1 cellular context compared by ENCODE assay signal in genomic region chr12:27555928-27556778, GRCh38.
TF ChIP-seq lines count a peak whose summit lies in the region.

No MANE protein-coding gene starts in this region.

TF ChIP-seq in GM23338, 12 proteins besides CTCF, POLR2A, EP300 and RAD21 (continued from another document):
- TF ChIP-seq, protein P1, sequence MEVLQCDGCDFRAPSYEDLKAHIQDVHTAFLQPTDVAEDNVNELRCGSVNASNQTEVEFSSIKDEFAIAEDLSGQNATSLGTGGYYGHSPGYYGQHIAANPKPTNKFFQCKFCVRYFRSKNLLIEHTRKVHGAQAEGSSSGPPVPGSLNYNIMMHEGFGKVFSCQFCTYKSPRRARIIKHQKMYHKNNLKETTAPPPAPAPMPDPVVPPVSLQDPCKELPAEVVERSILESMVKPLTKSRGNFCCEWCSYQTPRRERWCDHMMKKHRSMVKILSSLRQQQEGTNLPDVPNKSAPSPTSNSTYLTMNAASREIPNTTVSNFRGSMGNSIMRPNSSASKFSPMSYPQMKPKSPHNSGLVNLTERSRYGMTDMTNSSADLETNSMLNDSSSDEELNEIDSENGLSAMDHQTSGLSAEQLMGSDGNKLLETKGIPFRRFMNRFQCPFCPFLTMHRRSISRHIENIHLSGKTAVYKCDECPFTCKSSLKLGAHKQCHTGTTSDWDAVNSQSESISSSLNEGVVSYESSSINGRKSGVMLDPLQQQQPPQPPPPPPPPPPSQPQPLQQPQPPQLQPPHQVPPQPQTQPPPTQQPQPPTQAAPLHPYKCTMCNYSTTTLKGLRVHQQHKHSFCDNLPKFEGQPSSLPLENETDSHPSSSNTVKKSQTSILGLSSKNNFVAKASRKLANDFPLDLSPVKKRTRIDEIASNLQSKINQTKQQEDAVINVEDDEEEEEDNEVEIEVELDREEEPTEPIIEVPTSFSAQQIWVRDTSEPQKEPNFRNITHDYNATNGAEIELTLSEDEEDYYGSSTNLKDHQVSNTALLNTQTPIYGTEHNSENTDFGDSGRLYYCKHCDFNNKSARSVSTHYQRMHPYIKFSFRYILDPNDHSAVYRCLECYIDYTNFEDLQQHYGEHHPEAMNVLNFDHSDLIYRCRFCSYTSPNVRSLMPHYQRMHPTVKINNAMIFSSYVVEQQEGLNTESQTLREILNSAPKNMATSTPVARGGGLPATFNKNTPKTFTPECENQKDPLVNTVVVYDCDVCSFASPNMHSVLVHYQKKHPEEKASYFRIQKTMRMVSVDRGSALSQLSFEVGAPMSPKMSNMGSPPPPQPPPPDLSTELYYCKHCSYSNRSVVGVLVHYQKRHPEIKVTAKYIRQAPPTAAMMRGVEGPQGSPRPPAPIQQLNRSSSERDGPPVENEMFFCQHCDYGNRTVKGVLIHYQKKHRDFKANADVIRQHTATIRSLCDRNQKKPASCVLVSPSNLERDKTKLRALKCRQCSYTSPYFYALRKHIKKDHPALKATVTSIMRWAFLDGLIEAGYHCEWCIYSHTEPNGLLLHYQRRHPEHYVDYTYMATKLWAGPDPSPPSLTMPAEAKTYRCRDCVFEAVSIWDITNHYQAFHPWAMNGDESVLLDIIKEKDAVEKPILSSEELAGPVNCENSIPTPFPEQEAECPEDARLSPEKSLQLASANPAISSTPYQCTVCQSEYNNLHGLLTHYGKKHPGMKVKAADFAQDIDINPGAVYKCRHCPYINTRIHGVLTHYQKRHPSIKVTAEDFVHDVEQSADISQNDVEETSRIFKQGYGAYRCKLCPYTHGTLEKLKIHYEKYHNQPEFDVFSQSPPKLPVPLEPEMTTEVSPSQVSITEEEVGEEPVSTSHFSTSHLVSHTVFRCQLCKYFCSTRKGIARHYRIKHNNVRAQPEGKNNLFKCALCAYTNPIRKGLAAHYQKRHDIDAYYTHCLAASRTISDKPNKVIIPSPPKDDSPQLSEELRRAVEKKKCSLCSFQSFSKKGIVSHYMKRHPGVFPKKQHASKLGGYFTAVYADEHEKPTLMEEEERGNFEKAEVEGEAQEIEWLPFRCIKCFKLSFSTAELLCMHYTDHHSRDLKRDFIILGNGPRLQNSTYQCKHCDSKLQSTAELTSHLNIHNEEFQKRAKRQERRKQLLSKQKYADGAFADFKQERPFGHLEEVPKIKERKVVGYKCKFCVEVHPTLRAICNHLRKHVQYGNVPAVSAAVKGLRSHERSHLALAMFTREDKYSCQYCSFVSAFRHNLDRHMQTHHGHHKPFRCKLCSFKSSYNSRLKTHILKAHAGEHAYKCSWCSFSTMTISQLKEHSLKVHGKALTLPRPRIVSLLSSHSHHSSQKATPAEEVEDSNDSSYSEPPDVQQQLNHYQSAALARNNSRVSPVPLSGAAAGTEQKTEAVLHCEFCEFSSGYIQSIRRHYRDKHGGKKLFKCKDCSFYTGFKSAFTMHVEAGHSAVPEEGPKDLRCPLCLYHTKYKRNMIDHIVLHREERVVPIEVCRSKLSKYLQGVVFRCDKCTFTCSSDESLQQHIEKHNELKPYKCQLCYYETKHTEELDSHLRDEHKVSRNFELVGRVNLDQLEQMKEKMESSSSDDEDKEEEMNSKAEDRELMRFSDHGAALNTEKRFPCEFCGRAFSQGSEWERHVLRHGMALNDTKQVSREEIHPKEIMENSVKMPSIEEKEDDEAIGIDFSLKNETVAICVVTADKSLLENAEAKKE (CRISPR knock-in tag; IDR thresholded peaks at IDR 0.05): no peak
TF ChIP-seq in GM23338: peak in this region for 0.
